Comparison of ENCODE assay signal across 17 cellular contexts in the genomic region with DNA sequence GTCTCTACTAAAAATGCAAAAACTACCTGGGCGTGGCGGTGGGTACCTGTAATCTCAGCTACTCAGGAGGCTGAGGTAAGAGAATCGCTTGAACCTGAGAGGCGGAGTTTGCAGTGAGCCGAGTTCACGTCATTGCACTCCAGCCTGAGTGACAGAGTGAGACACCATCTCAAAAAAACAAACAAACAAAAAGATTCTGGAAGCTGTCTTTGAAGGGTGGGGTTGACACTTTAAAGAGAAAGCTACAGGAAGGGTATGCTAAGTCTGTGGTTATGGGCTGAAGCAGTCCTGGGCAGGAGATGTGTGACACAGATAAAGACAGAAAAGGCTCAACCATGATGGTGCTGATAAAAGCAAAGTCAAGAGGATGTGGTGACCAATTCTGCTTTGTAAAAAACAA.
DNase-seq lines count a peak whose midpoint lies in the region; ATAC-seq and TF ChIP-seq lines count a peak whose summit lies in the region.
"Had no signal": no experiment of that assay in that cellular context is flagged by ENCODE, and none has a peak within 500 bp of the region (broad histone marks: within the 10 kb centered on the region; RNA-seq: fewer than 3 reads in every experiment).

No MANE protein-coding gene starts in this region.

- H3K9me3 ChIP-seq in CD4-positive, alpha-beta memory T cell (ENCODE audit: control insufficient read depth in 1 of 2, low read length in 2 of 2), result no peaks in the 10 kb centered on the region
- H3K9me3 ChIP-seq in transverse colon (no peaks in the 10 kb centered on the region), uterus (no peaks in the 10 kb centered on the region)
- H3K9me3 ChIP-seq: BLaER1, SJCRH30 had no signal

- in situ Hi-C loops in transverse colon (cut with MboI; ENCODE audit: low pct_ligation_motif_present in 1 of 4, low pct_unique_long_range_greater_than_20kb in 1 of 4, low sequenced_read_pairs in 3 of 4), result no loop called here

- H3K36me3 ChIP-seq in CD4-positive, alpha-beta memory T cell (ENCODE audit: insufficient read depth, low read length), result no peaks in the 10 kb centered on the region
- H3K36me3 ChIP-seq in transverse colon, result no peaks in the 10 kb centered on the region
- no peaks in the 10 kb centered on the region for H3K36me3 ChIP-seq in uterus
- H3K36me3 ChIP-seq: BLaER1, cardiac muscle cell, SJCRH30 had no signal

- TF ChIP-seq EP300 in transverse colon (IDR thresholded peaks at IDR 0.05; ENCODE audit: low read depth), result no peak

- no peak overlapping the region for H3K4me3 ChIP-seq in CD4-positive, alpha-beta memory T cell (ENCODE audit: low read length in 2 of 2)
- no peak overlapping the region for H3K4me3 ChIP-seq in transverse colon
- H3K4me3 ChIP-seq in uterus, result no peak overlapping the region
- H3K4me3 ChIP-seq: BLaER1, cardiac muscle cell, GM12878, SJCRH30 had no signal

- H3K27me3 ChIP-seq in CD4-positive, alpha-beta memory T cell (ENCODE audit: insufficient read depth, low read length), result no peaks in the 10 kb centered on the region
- H3K27me3 ChIP-seq in transverse colon (no peaks in the 10 kb centered on the region), uterus (no peaks in the 10 kb centered on the region)
- H3K27me3 ChIP-seq: BLaER1, cardiac muscle cell, SJCRH30 had no signal

- H3K9me3 Mint-ChIP-seq in CD4-positive, alpha-beta memory T cell, result no peaks in the 10 kb centered on the region
- peaks cover 0 to 11% (median 0%) of the 10 kb centered on the region in 3 donors for H3K9me3 Mint-ChIP-seq in T-cell
- peaks cover 5% of the 10 kb centered on the region for H3K9me3 Mint-ChIP-seq in activated T-cell treated with anti-CD3 and anti-CD28 coated beads, Interleukin-2, amount 50 U/mL, for 4 hours
- no peaks in the 10 kb centered on the region for H3K9me3 Mint-ChIP-seq in naive thymus-derived CD8-positive, alpha-beta T cell

- peak overlapping the region; percentile 47 for H3K27ac ChIP-seq in CD4-positive, alpha-beta memory T cell (ENCODE audit: low read depth, low read length)
- H3K27ac ChIP-seq in transverse colon (no peak overlapping the region), uterus (no peak overlapping the region)
- H3K27ac ChIP-seq: BLaER1, cardiac muscle cell, SJCRH30 had no signal

- intact Hi-C loops in CD4-positive, alpha-beta memory T cell (cut with micrococcal nuclease), result loop anchor here (1.0 to 2.0 kb wide), 2 partner anchors 15 to 33 kb away; no protein-coding TSS in a partner anchor
- intact Hi-C loops in transverse colon (cut with DNase I; ENCODE audit: low total_unique reads) (no loop called here), uterus (cut with DNase I; ENCODE audit: low total_unique reads) (no loop called here)

- no peak for TF ChIP-seq CTCF in transverse colon (IDR thresholded peaks at IDR 0.05)
- no peak for TF ChIP-seq CTCF in uterus (IDR thresholded peaks at IDR 0.05)

- peak in 1 of 5 donors; percentile 89 for DNase-seq in CD4-positive, alpha-beta memory T cell
- peak in 19 of 34 experiments; percentile 46 to 79 (median 64) for DNase-seq in T-cell
- DNase-seq in activated T-cell treated with anti-CD3 and anti-CD28 coated beads, Interleukin-2, amount 50 U/mL, for 4 hours, result no peak
- peak in 7 of 10 donors; percentile 10 to 82 (median 50) for DNase-seq in naive thymus-derived CD8-positive, alpha-beta T cell
- no peak for DNase-seq in glomerular visceral epithelial cell (ENCODE audit: extremely low spot score)
- DNase-seq in transverse colon, result no peak
- no peak for DNase-seq in uterus
- DNase-seq: activated gamma-delta T cell, immature natural killer cell, mesendoderm, NCI-H1092 treated with DMSO at 0.1 percent for 48 hours, SJCRH30, substantia nigra had no signal

- TF ChIP-seq POLR2A in transverse colon (IDR thresholded peaks at IDR 0.05) (no peak), uterus (IDR thresholded peaks at IDR 0.05) (no peak)

- H3K4me1 ChIP-seq in CD4-positive, alpha-beta memory T cell (ENCODE audit: insufficient read depth, low read length), result peaks cover 49% of the 10 kb centered on the region
- H3K4me1 ChIP-seq in transverse colon, result no peaks in the 10 kb centered on the region
- no peaks in the 10 kb centered on the region for H3K4me1 ChIP-seq in uterus
- H3K4me1 ChIP-seq: BLaER1, SJCRH30 had no signal

- peak overlapping the region in 1 of 8 donors; percentile 57 for H3K4me3 Mint-ChIP-seq in CD4-positive, alpha-beta memory T cell
- H3K4me3 Mint-ChIP-seq in T-cell, result peak overlapping the region in 1 of 3 donors; percentile 47
- H3K4me3 Mint-ChIP-seq in activated T-cell treated with anti-CD3 and anti-CD28 coated beads, Interleukin-2, amount 50 U/mL, for 4 hours, result peak overlapping the region; percentile 8
- H3K4me3 Mint-ChIP-seq in naive thymus-derived CD8-positive, alpha-beta T cell, result peak overlapping the region in 6 of 10 donors; percentile 12 to 76 (median 71)

- H3K27ac Mint-ChIP-seq in CD4-positive, alpha-beta memory T cell, result peak overlapping the region in 2 of 7 donors; percentile 93 to 99
- H3K27ac Mint-ChIP-seq in T-cell, result peak overlapping the region in 1 of 2 donors; percentile 97
- peak overlapping the region in 5 of 10 donors; percentile 69 to 94 (median 92) for H3K27ac Mint-ChIP-seq in naive thymus-derived CD8-positive, alpha-beta T cell

- no CpG with 5 or more reads among the region's 6 CpGs for WGBS in transverse colon (ENCODE audit: low coverage in 1 of 2), 2 donors

- CTCF ChIA-PET in CD4-positive, alpha-beta memory T cell (lab: Charles Lee; ENCODE audit: partially characterized antibody), result interaction anchor here (1.2 to 2.2 kb wide), 5 partner anchors 15 to 140 kb away, joined by 4 to 12 read pairs (median 5); no protein-coding TSS in a partner anchor
- CTCF ChIA-PET in T-cell (lab: Charles Lee), result interaction anchor here in 1 of 2 donors (0.8 to 1.4 kb wide), 3 partner anchors 33 to 88 kb away, joined by 6 to 7 read pairs (median 7); no protein-coding TSS in a partner anchor

- H3K4me1 Mint-ChIP-seq in CD4-positive, alpha-beta memory T cell, result peaks cover 0 to 56% (median 12%) of the 10 kb centered on the region in 4 donors
- H3K4me1 Mint-ChIP-seq in T-cell, result peaks cover 0 to 50% (median 0%) of the 10 kb centered on the region in 3 donors
- peaks cover 34% of the 10 kb centered on the region for H3K4me1 Mint-ChIP-seq in activated T-cell treated with anti-CD3 and anti-CD28 coated beads, Interleukin-2, amount 50 U/mL, for 4 hours (ENCODE audit: low read depth)
- H3K4me1 Mint-ChIP-seq in naive thymus-derived CD8-positive, alpha-beta T cell, result peaks cover 23 to 44% (median 38%) of the 10 kb centered on the region in 4 donors
- H3K4me1 Mint-ChIP-seq: immature natural killer cell had no signal

- peaks cover 0 to 2% of the 10 kb centered on the region in 2 donors for H3K36me3 Mint-ChIP-seq in CD4-positive, alpha-beta memory T cell
- H3K36me3 Mint-ChIP-seq in T-cell, result no peaks in the 10 kb centered on the region
- H3K36me3 Mint-ChIP-seq in activated T-cell treated with anti-CD3 and anti-CD28 coated beads, Interleukin-2, amount 50 U/mL, for 4 hours (ENCODE audit: insufficient read depth), result peaks cover 3% of the 10 kb centered on the region
- H3K36me3 Mint-ChIP-seq in naive thymus-derived CD8-positive, alpha-beta T cell, result peaks cover 0 to 1% (median 0%) of the 10 kb centered on the region in 3 donors
- H3K36me3 Mint-ChIP-seq: immature natural killer cell had no signal

- no peaks in the 10 kb centered on the region for H3K27me3 Mint-ChIP-seq in CD4-positive, alpha-beta memory T cell
- H3K27me3 Mint-ChIP-seq in T-cell, result no peaks in the 10 kb centered on the region
- H3K27me3 Mint-ChIP-seq in activated T-cell treated with anti-CD3 and anti-CD28 coated beads, Interleukin-2, amount 50 U/mL, for 4 hours (ENCODE audit: low read depth), result no peaks in the 10 kb centered on the region
- no peaks in the 10 kb centered on the region for H3K27me3 Mint-ChIP-seq in naive thymus-derived CD8-positive, alpha-beta T cell

- POLR2A ChIA-PET in CD4-positive, alpha-beta memory T cell (lab: Charles Lee; ENCODE audit: partially characterized antibody), result interaction anchor here (0.7 to 2.9 kb wide), 11 partner anchors 12 to 68 kb away, joined by 3 to 51 read pairs (median 4); no protein-coding TSS in a partner anchor
- POLR2A ChIA-PET in T-cell (lab: Charles Lee), result interaction anchor here in 1 of 2 donors (0.7 to 1.0 kb wide), 2 partner anchors 34 to 36 kb away, joined by 3 to 5 read pairs; no protein-coding TSS in a partner anchor
- POLR2A ChIA-PET in naive thymus-derived CD8-positive, alpha-beta T cell (lab: Charles Lee), result interaction anchor here (0.8 to 4.9 kb wide), 2 partner anchors 34 to 100 kb away, joined by 4 to 38 read pairs; no protein-coding TSS in a partner anchor

- peak in 2 of 4 experiments; percentile 89 to 97 for ATAC-seq in T-cell (replicated peaks in 1 of 4)
- ATAC-seq in activated T-cell treated with anti-CD3 and anti-CD28 coated beads, Interleukin-2, amount 50 U/mL, for 4 hours, result peak in 1 of 2 donors; percentile 63
- ATAC-seq in naive thymus-derived CD8-positive, alpha-beta T cell, result peak; percentile 97 to 98
- ATAC-seq: GM12878, sciatic nerve had no signal

Comparison
In these comparisons a context has a peak if more than half of its experiments do, and no peak if none do; other contexts are left out.
1. DNase-seq: peak in T-cell (19 of 34) and naive thymus-derived CD8-positive, alpha-beta T cell (7 of 10); none in activated T-cell treated with anti-CD3 and anti-CD28 coated beads, Interleukin-2, amount 50 U/mL, for 4 hours (single experiment), glomerular visceral epithelial cell (single experiment), transverse colon (single experiment) and uterus (0 of 2).